17 cellular contexts compared by ENCODE assay signal in genomic region chr20:34099675-34100074, GRCh38. TPM values are rescaled to one million over a fixed set of nuclear protein-coding genes. Genes with fewer than 3 reads are reported as not detected.
DNase-seq lines count a peak whose midpoint lies in the region; ATAC-seq and TF ChIP-seq lines count a peak whose summit lies in the region.
"Had no signal": no experiment of that assay in that cellular context is flagged by ENCODE, and none has a peak within 500 bp of the region (broad histone marks: within the 10 kb centered on the region; RNA-seq: fewer than 3 reads in every experiment).

No MANE protein-coding gene starts in this region.

- no peaks in the 10 kb centered on the region for H3K9me3 Mint-ChIP-seq in activated CD4-positive, alpha-beta T cell treated with anti-CD3 and anti-CD28 coated beads for 36 hours (ENCODE audit: low read depth)
- H3K9me3 Mint-ChIP-seq in natural killer cell (no peaks in the 10 kb centered on the region), endodermal cell (no peaks in the 10 kb centered on the region), WTC11 (no peaks in the 10 kb centered on the region)
- H3K9me3 Mint-ChIP-seq in natural killer cell treated with Interleukin-12 subunit alpha and Interleukin-12 subunit beta and Interleukin-15 and Interleukin-18, amount 100 ng/mL, for 72 hours: no peaks in the 10 kb centered on the region

- H3K4me3 ChIP-seq in endodermal cell (ENCODE audit: low read length) (no peak overlapping the region), foreskin fibroblast (ENCODE audit: low read depth in 1 of 2, low read length in 2 of 2) (no peak overlapping the region)
- H3K4me3 ChIP-seq: BLaER1 had no signal

- H3K9me3 ChIP-seq in endodermal cell (ENCODE audit: control insufficient read depth, low read length): no peaks in the 10 kb centered on the region
- H3K9me3 ChIP-seq: BLaER1 had no signal

- intact Hi-C loops in activated CD4-positive, alpha-beta T cell treated with anti-CD3 and anti-CD28 coated beads for 36 hours (cut with DNase I, micrococcal nuclease): no loop called here
- intact Hi-C loops in natural killer cell (cut with micrococcal nuclease): no loop called here

- H3K4me1 Mint-ChIP-seq in activated CD4-positive, alpha-beta T cell treated with anti-CD3 and anti-CD28 coated beads for 36 hours: peaks cover 37% of the 10 kb centered on the region
- peaks cover 14 to 18% of the 10 kb centered on the region in 2 donors for H3K4me1 Mint-ChIP-seq in natural killer cell
- peaks cover 25 to 32% of the 10 kb centered on the region in 2 donors for H3K4me1 Mint-ChIP-seq in natural killer cell treated with Interleukin-12 subunit alpha and Interleukin-12 subunit beta and Interleukin-15 and Interleukin-18, amount 100 ng/mL, for 72 hours (ENCODE audit: low read depth in 2 of 2)
- peaks cover 1% of the 10 kb centered on the region for H3K4me1 Mint-ChIP-seq in endodermal cell
- no peaks in the 10 kb centered on the region for H3K4me1 Mint-ChIP-seq in WTC11

- TF ChIP-seq CTCF in natural killer cell (IDR thresholded peaks at IDR 0.05): no peak
- TF ChIP-seq CTCF in endodermal cell (conservative IDR thresholded peaks at IDR 0.05): no peak
- no peak for TF ChIP-seq CTCF in foreskin fibroblast (IDR thresholded peaks at IDR 0.05; ENCODE audit: low read depth, low read length)
- TF ChIP-seq CTCF in WTC11 (IDR thresholded peaks at IDR 0.05): no peak

- peaks cover 98% of the 10 kb centered on the region for H3K36me3 ChIP-seq in endodermal cell (ENCODE audit: control insufficient read depth, insufficient read depth, low read length)

- CTCF ChIA-PET in activated CD4-positive, alpha-beta T cell treated with anti-CD3 and anti-CD28 coated beads for 36 hours (lab: Charles Lee): interaction anchor here (1.1 kb wide), 1 partner anchor 9 kb away, joined by 4 read pairs; no protein-coding TSS in a partner anchor
- CTCF ChIA-PET in WTC11 (lab: Charles Lee): interaction anchor here (0.9 kb wide), 1 partner anchor 166 kb away, joined by 7 read pairs; no protein-coding TSS in a partner anchor

- 95% methylated on average over 4 of the region's 5 CpGs; no CpG with 5 or more reads in 1 of the 2 experiments for WGBS in endodermal cell (ENCODE audit: insufficient coverage in 1 of 2, insufficient read length in 1 of 2), 2 experiments

- peaks cover 83% of the 10 kb centered on the region for H3K36me3 Mint-ChIP-seq in activated CD4-positive, alpha-beta T cell treated with anti-CD3 and anti-CD28 coated beads for 36 hours (ENCODE audit: low read depth)
- peaks cover 7% of the 10 kb centered on the region for H3K36me3 Mint-ChIP-seq in natural killer cell
- peaks cover 39% of the 10 kb centered on the region for H3K36me3 Mint-ChIP-seq in natural killer cell treated with Interleukin-12 subunit alpha and Interleukin-12 subunit beta and Interleukin-15 and Interleukin-18, amount 100 ng/mL, for 72 hours
- peaks cover 96% of the 10 kb centered on the region for H3K36me3 Mint-ChIP-seq in endodermal cell (ENCODE audit: low read depth)
- peaks cover 90% of the 10 kb centered on the region for H3K36me3 Mint-ChIP-seq in WTC11

- H3K27me3 ChIP-seq in endodermal cell (ENCODE audit: control insufficient read depth, insufficient read depth, low read length, poor library complexity, severe bottlenecking): no peaks in the 10 kb centered on the region
- H3K27me3 ChIP-seq: BLaER1 had no signal

- no peak overlapping the region for H3K27ac ChIP-seq in endodermal cell (ENCODE audit: low read depth, low read length)
- H3K27ac ChIP-seq: BLaER1 had no signal

- POLR2A ChIA-PET in activated CD4-positive, alpha-beta T cell treated with anti-CD3 and anti-CD28 coated beads for 36 hours (lab: Charles Lee): no interaction called here
- POLR2A ChIA-PET in WTC11 (lab: Charles Lee): interaction anchor here (1.1 to 1.8 kb wide), 2 partner anchors 9 to 13 kb away, joined by 3 to 5 read pairs; partner anchors contain the start of gene EIF2S2

- ATAC-seq in activated CD4-positive, alpha-beta T cell treated with anti-CD3 and anti-CD28 coated beads for 36 hours: no peak
- no peak for ATAC-seq in natural killer cell
- ATAC-seq in natural killer cell treated with Interleukin-12 subunit alpha and Interleukin-12 subunit beta and Interleukin-15 and Interleukin-18, amount 100 ng/mL, for 72 hours: no peak
- ATAC-seq in WTC11: no peak
- ATAC-seq: HCT116 had no signal

- H3K4me1 ChIP-seq in endodermal cell (ENCODE audit: control insufficient read depth, insufficient read depth, low read length): no peaks in the 10 kb centered on the region
- H3K4me1 ChIP-seq: BLaER1 had no signal

- H3K27me3 Mint-ChIP-seq in activated CD4-positive, alpha-beta T cell treated with anti-CD3 and anti-CD28 coated beads for 36 hours: no peaks in the 10 kb centered on the region
- H3K27me3 Mint-ChIP-seq in natural killer cell (ENCODE audit: low read depth in 2 of 2) (no peaks in the 10 kb centered on the region), endodermal cell (ENCODE audit: insufficient read depth) (no peaks in the 10 kb centered on the region), WTC11 (ENCODE audit: low read depth) (no peaks in the 10 kb centered on the region)
- no peaks in the 10 kb centered on the region for H3K27me3 Mint-ChIP-seq in natural killer cell treated with Interleukin-12 subunit alpha and Interleukin-12 subunit beta and Interleukin-15 and Interleukin-18, amount 100 ng/mL, for 72 hours

- no peak for DNase-seq in activated CD4-positive, alpha-beta T cell treated with anti-CD3 and anti-CD28 coated beads for 36 hours
- no peak for DNase-seq in activated CD4-positive, alpha-beta T cell treated with anti-CD3 and anti-CD28 coated beads, Interleukin-2, amount 50 U/mL, for 48 hours
- DNase-seq in natural killer cell (no peak), endodermal cell (no peak), foreskin fibroblast (no peak), dermis blood vessel endothelial cell (no peak), WTC11 (ENCODE audit: low spot score) (no peak)
- DNase-seq in natural killer cell treated with Interleukin-12 subunit alpha and Interleukin-12 subunit beta and Interleukin-15 and Interleukin-18, amount 100 ng/mL, for 72 hours (ENCODE audit: low spot score): no peak
- DNase-seq: KBM-7, NCI-H1436, NCI-H2029, NCI-H2171, NCI-H446 treated with DMSO at 0.1 percent for 48 hours, OCI-M1, RPMI8226 had no signal

- no peak overlapping the region for H3K9ac ChIP-seq in endodermal cell (ENCODE audit: extremely low read depth, low read length, poor library complexity, severe bottlenecking)
- H3K9ac ChIP-seq: BLaER1 had no signal

- H3K4me3 Mint-ChIP-seq in activated CD4-positive, alpha-beta T cell treated with anti-CD3 and anti-CD28 coated beads for 36 hours: no peak overlapping the region
- H3K4me3 Mint-ChIP-seq in natural killer cell (no peak overlapping the region), endodermal cell (no peak overlapping the region), WTC11 (no peak overlapping the region)
- H3K4me3 Mint-ChIP-seq in natural killer cell treated with Interleukin-12 subunit alpha and Interleukin-12 subunit beta and Interleukin-15 and Interleukin-18, amount 100 ng/mL, for 72 hours: no peak overlapping the region

- peak overlapping the region; percentile 43 for H3K27ac Mint-ChIP-seq in activated CD4-positive, alpha-beta T cell treated with anti-CD3 and anti-CD28 coated beads for 36 hours
- H3K27ac Mint-ChIP-seq in natural killer cell (peak overlapping the region; percentile 16 to 59), endodermal cell (peak overlapping the region; percentile 19), WTC11 (no peak overlapping the region)
- H3K27ac Mint-ChIP-seq in natural killer cell treated with Interleukin-12 subunit alpha and Interleukin-12 subunit beta and Interleukin-15 and Interleukin-18, amount 100 ng/mL, for 72 hours: no peak overlapping the region

TF ChIP-seq in WTC11, 78 proteins besides CTCF, POLR2A, EP300 and RAD21:
- TF ChIP-seq KAT7 (CRISPR knock-in tag; IDR thresholded peaks at IDR 0.05; ENCODE audit: borderline replicate concordance) (no peak), E2F4 (CRISPR knock-in tag; IDR thresholded peaks at IDR 0.05; ENCODE audit: borderline replicate concordance, low read depth) (no peak)
TF ChIP-seq in WTC11: peak in this region for 0.

RNA-seq across cellular contexts. Expression of gene EIF2S2, which starts 12.4 kb away (rescaled TPM):
- total RNA-seq in activated CD4-positive, alpha-beta T cell treated with anti-CD3 and anti-CD28 coated beads for 36 hours: 100 to 1,000 TPM; 179 to 187 TPM
- total RNA-seq in natural killer cell (10 to 100 TPM; 17.6 to 20.0 (median 17.6) TPM), endodermal cell (100 to 1,000 TPM; 106 to 144 TPM), dermis blood vessel endothelial cell (90.2 and 151 TPM in 2 replicates), WTC11 (2021) (103 to 124 TPM (median 104 TPM) in 3 replicates)
- 10 to 100 TPM; 97.6 to 99.8 TPM for total RNA-seq in natural killer cell treated with Interleukin-12 subunit alpha and Interleukin-12 subunit beta and Interleukin-15 and Interleukin-18, amount 100 ng/mL, for 72 hours
- 89.9 TPM for polyA plus RNA-seq in endodermal cell (2013, experiment 1 of 2)
- 86.4 TPM for polyA plus RNA-seq in endodermal cell (2013, experiment 2 of 2)

Comparison
In these comparisons a context has a peak if more than half of its experiments do, and no peak if none do; other contexts are left out.
1. H3K27ac Mint-ChIP-seq: peak in activated CD4-positive, alpha-beta T cell treated with anti-CD3 and anti-CD28 coated beads for 36 hours (single experiment), natural killer cell (2 of 2) and endodermal cell (single experiment); none in natural killer cell treated with Interleukin-12 subunit alpha and Interleukin-12 subunit beta and Interleukin-15 and Interleukin-18, amount 100 ng/mL, for 72 hours (0 of 2) and WTC11 (single experiment).